9 cellular contexts compared by ENCODE assay signal in the genomic region with DNA sequence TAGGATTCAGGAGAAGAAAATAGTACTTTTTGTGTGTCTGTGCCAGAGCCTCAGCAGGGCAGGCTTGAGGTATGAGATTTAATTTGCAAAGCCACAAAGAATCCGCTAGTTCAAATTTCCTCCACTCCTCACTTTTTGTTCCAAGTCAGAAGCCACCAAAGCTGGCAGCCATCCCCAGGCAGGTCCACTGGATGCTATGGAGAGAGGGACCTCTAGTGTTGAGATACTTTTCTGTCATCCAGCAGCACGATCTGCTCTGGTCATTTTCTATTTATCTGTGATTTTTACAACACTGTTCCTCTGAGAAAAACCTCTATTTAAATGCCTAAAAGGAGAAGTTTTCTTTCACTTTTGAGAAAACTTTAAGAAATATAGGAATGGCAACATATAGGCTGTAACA.
DNase-seq lines count a peak whose midpoint lies in the region; ATAC-seq and TF ChIP-seq lines count a peak whose summit lies in the region.
"Had no signal": no experiment of that assay in that cellular context is flagged by ENCODE, and none has a peak within 500 bp of the region (broad histone marks: within the 10 kb centered on the region; RNA-seq: fewer than 3 reads in every experiment).

No MANE protein-coding gene starts in this region.

- H3K9me3 Mint-ChIP-seq in osteocyte (ENCODE audit: unreplicated experiment) (peaks cover 3% of the 10 kb centered on the region), CD14-positive monocyte (peaks cover 0 to 3% (median 0%) of the 10 kb centered on the region in 7 donors)

- DNase-seq in NCI-H1436 (lab: John Stamatoyannopoulos, UW): peak; percentile 35
- DNase-seq in NCI-H1436 treated with DMSO at 0.1 percent for 48 hours (lab: John Stamatoyannopoulos, UW): no peak
- DNase-seq in M059J (ENCODE audit: low read depth): peak; percentile 85
- peak; percentile 36 for DNase-seq in SW480 (ENCODE audit: low spot score)
- peak; percentile 55 for DNase-seq in foreskin melanocyte
- DNase-seq in osteocyte (ENCODE audit: extremely low spot score, unreplicated experiment): peak; percentile 90
- DNase-seq in CD14-positive monocyte (ENCODE audit: low spot score): no peak

- peak; percentile 92 for TF ChIP-seq CTCF in osteocyte (IDR thresholded peaks at IDR 0.05)
- TF ChIP-seq CTCF in CD14-positive monocyte (IDR thresholded peaks at IDR 0.05): no peak

- ATAC-seq in GM18505 (IDR thresholded peaks at IDR 0.05; ENCODE audit: unreplicated experiment): no peak

- H3K4me3 Mint-ChIP-seq in osteocyte (ENCODE audit: unreplicated experiment) (no peak overlapping the region), CD14-positive monocyte (no peak overlapping the region)
- H3K4me3 Mint-ChIP-seq: B cell had no signal

- TF ChIP-seq POLR2A in GM18505 (IDR thresholded peaks at IDR 0.05; ENCODE audit: borderline replicate concordance, extremely low read depth, insufficient read depth, insufficient read length): no peak

- intact Hi-C loops in CD14-positive monocyte (cut with micrococcal nuclease): no loop called here

- H3K27ac Mint-ChIP-seq in osteocyte (ENCODE audit: unreplicated experiment) (peak overlapping the region; percentile 96), CD14-positive monocyte (no peak overlapping the region)
- H3K27ac Mint-ChIP-seq: B cell had no signal

- H3K4me1 Mint-ChIP-seq in osteocyte (ENCODE audit: unreplicated experiment): peaks cover 47% of the 10 kb centered on the region
- no peaks in the 10 kb centered on the region for H3K4me1 Mint-ChIP-seq in CD14-positive monocyte
- H3K4me1 Mint-ChIP-seq: B cell had no signal

- H3K27me3 Mint-ChIP-seq in osteocyte (ENCODE audit: unreplicated experiment): no peaks in the 10 kb centered on the region
- H3K27me3 Mint-ChIP-seq in CD14-positive monocyte (ENCODE audit: low read depth in 3 of 3): peaks cover 21 to 31% (median 24%) of the 10 kb centered on the region in 3 donors

- H3K36me3 Mint-ChIP-seq in osteocyte (ENCODE audit: unreplicated experiment) (peaks cover 3% of the 10 kb centered on the region), CD14-positive monocyte (no peaks in the 10 kb centered on the region)

Comparison
In these comparisons a context has a peak if more than half of its experiments do, and no peak if none do; other contexts are left out.
1. DNase-seq: peak in NCI-H1436 (single experiment), M059J (single experiment), SW480 (single experiment), foreskin melanocyte (single experiment) and osteocyte (single experiment); none in NCI-H1436 treated with DMSO at 0.1 percent for 48 hours (single experiment) and CD14-positive monocyte (single experiment).